In genomic region chr12:111084172-111084571, GRCh38 we compare ENCODE assay signal across 20 cellular contexts.
DNase-seq lines count a peak whose midpoint lies in the region; ATAC-seq and TF ChIP-seq lines count a peak whose summit lies in the region.
"Had no signal": no experiment of that assay in that cellular context is flagged by ENCODE, and none has a peak within 500 bp of the region (broad histone marks: within the 10 kb centered on the region; RNA-seq: fewer than 3 reads in every experiment).

No MANE protein-coding gene starts in this region.

- H3K4me2 ChIP-seq in SU-DHL-6 (ENCODE audit: low read depth, low read length, poor library complexity, severe bottlenecking) = peak overlapping the region; percentile 59

- H3K27ac ChIP-seq in SU-DHL-6 (ENCODE audit: low read depth, low read length) = peak overlapping the region; percentile 98

- peak overlapping the region; percentile 3 for H3K4me3 ChIP-seq in SU-DHL-6 (ENCODE audit: insufficient read depth, low read length, poor library complexity, severe bottlenecking)

- no peak for TF ChIP-seq CTCF in SU-DHL-6 (IDR thresholded peaks at IDR 0.05; ENCODE audit: insufficient read depth, low read length, poor library complexity, severe bottlenecking)

- H3K36me3 ChIP-seq in SU-DHL-6 (ENCODE audit: low read length) = no peaks in the 10 kb centered on the region
- H3K36me3 ChIP-seq: BE2C had no signal

- no peak for ATAC-seq in HG03175 (IDR thresholded peaks at IDR 0.05; ENCODE audit: unreplicated experiment)
- ATAC-seq: HepG2 had no signal

- no peaks in the 10 kb centered on the region for H3K9me2 ChIP-seq in SU-DHL-6 (replicated peaks; ENCODE audit: insufficient read depth, low read length)

- DNase-seq in NCI-H2171 (lab: John Stamatoyannopoulos, UW) = peak; percentile 43
- peak; percentile 3 for DNase-seq in NCI-H524 treated with DMSO at 0.1 percent for 48 hours (lab: John Stamatoyannopoulos, UW)
- no peak for DNase-seq in activated gamma-delta T cell treated with Interleukin-2 at 50 U/mL for 16 hours
- DNase-seq in NCI-H446 treated with DMSO at 0.1 percent for 48 hours (lab: John Stamatoyannopoulos, UW) = no peak
- no peak for DNase-seq in epidermal melanocyte (ENCODE audit: insufficient read length, low spot score)
- DNase-seq: ACHN; BE2C; C1 segment of cervical spinal cord; CD4-positive, CD25-positive, alpha-beta regulatory T cell; CD8-positive, alpha-beta memory T cell; COR-L47; DMS 273 treated with DMSO at 0.1 percent for 48 hours; DMS53; DND-41; EL; GOT3; H9 had no signal

- H3K9ac ChIP-seq in SU-DHL-6 (ENCODE audit: low read length) = peak overlapping the region; percentile 51

- H3F3A ChIP-seq in SU-DHL-6 (ENCODE audit: insufficient read depth) = peaks cover 48% of the 10 kb centered on the region

- no peak overlapping the region for H2AFZ ChIP-seq in SU-DHL-6 (ENCODE audit: low read depth, low read length, severe bottlenecking)

- no peaks in the 10 kb centered on the region; the same call in none of the 2 replicates for H3K79me2 ChIP-seq in SU-DHL-6 (ENCODE audit: insufficient read depth, low read length)

- H3K9me3 ChIP-seq in SU-DHL-6 (ENCODE audit: insufficient read depth, low read length) = no peaks in the 10 kb centered on the region
- H3K9me3 ChIP-seq: BE2C had no signal

- H4K20me1 ChIP-seq in SU-DHL-6 (ENCODE audit: low read depth, low read length) = no peaks in the 10 kb centered on the region

- H3K27me3 ChIP-seq in SU-DHL-6 (ENCODE audit: low read length) = no peaks in the 10 kb centered on the region
- H3K27me3 ChIP-seq: BE2C had no signal

Comparison
In these comparisons a context has a peak if more than half of its experiments do, and no peak if none do; other contexts are left out.
1. DNase-seq: peak in NCI-H2171 (single experiment) and NCI-H524 treated with DMSO at 0.1 percent for 48 hours (single experiment); none in activated gamma-delta T cell treated with Interleukin-2 at 50 U/mL for 16 hours (single experiment), NCI-H446 treated with DMSO at 0.1 percent for 48 hours (single experiment) and epidermal melanocyte (single experiment).